Comparison of ENCODE assay signal across 9 cellular contexts in genomic region chr4:47915378-47915777, GRCh38. TPM values are rescaled to one million over a fixed set of nuclear protein-coding genes. Genes with fewer than 3 reads are reported as not detected.
DNase-seq lines count a peak whose midpoint lies in the region; ATAC-seq and TF ChIP-seq lines count a peak whose summit lies in the region.
"Had no signal": no experiment of that assay in that cellular context is flagged by ENCODE, and none has a peak within 500 bp of the region (broad histone marks: within the 10 kb centered on the region; RNA-seq: fewer than 3 reads in every experiment).

No MANE protein-coding gene starts in this region.

- H3K27ac ChIP-seq in duodenal mucosa (ENCODE audit: low read depth, low read length) (no peak overlapping the region), neutrophil (peak overlapping the region; percentile 81), upper lobe of left lung (no peak overlapping the region)

- peaks cover 20 to 22% of the 10 kb centered on the region in 2 donors for H3K4me1 ChIP-seq in duodenal mucosa (ENCODE audit: control insufficient read depth in 1 of 2, insufficient read depth in 2 of 2, low read length in 2 of 2)
- peaks cover 21 to 40% of the 10 kb centered on the region in 2 experiments for H3K4me1 ChIP-seq in neutrophil (ENCODE audit: control insufficient read depth in 1 of 2, insufficient read depth in 1 of 2, low read depth in 1 of 2, low read length in 1 of 2)
- peaks cover 9 to 26% (median 22%) of the 10 kb centered on the region in 4 donors for H3K4me1 ChIP-seq in upper lobe of left lung

- TF ChIP-seq CTCF in GM12864 (IDR thresholded peaks at IDR 0.05; ENCODE audit: low read depth, low read length, missing control alignments) (no peak), neutrophil (IDR thresholded peaks at IDR 0.05) (no peak), upper lobe of left lung (IDR thresholded peaks at IDR 0.05) (no peak)

- DNase-seq in GM12864 (ENCODE audit: low read depth) (no peak), NAMALWA (ENCODE audit: low spot score) (peak; percentile 15), H7 (no peak), NCI-H128 (lab: John Stamatoyannopoulos, UW; ENCODE audit: unreplicated experiment) (no peak), upper lobe of left lung (no peak)
- DNase-seq: GDM1, NCI-H524 treated with DMSO at 0.1 percent for 48 hours had no signal

- peak overlapping the region; percentile 99; the same call in 1 of the 2 replicates for H3K4me3 ChIP-seq in GM12864 (ENCODE audit: low read depth, low read length)
- peak overlapping the region; percentile 75 to 85 for H3K4me3 ChIP-seq in duodenal mucosa (ENCODE audit: low read depth in 1 of 2, low read length in 2 of 2)
- peak overlapping the region; percentile 84 to 94 for H3K4me3 ChIP-seq in neutrophil (ENCODE audit: low read depth in 1 of 2, low read length in 1 of 2)
- H3K4me3 ChIP-seq in H7 (ENCODE audit: insufficient read depth, low read depth, low read length): no peak overlapping the region
- no peak overlapping the region for H3K4me3 ChIP-seq in upper lobe of left lung

- no peak for ATAC-seq in upper lobe of left lung (ENCODE audit: low FRiP score in 2 of 2)

- no peak for TF ChIP-seq POLR2A in upper lobe of left lung (IDR thresholded peaks at IDR 0.05)

- H3K9ac ChIP-seq in duodenal mucosa (ENCODE audit: low read depth in 1 of 2, low read length in 2 of 2): peak overlapping the region in 1 of 2 donors; percentile 48

- no peak for TF ChIP-seq EP300 in upper lobe of left lung (IDR thresholded peaks at IDR 0.05)

- H3K27me3 ChIP-seq in duodenal mucosa (ENCODE audit: control insufficient read depth in 1 of 2, insufficient read depth in 2 of 2, low read length in 2 of 2) (no peaks in the 10 kb centered on the region), neutrophil (no peaks in the 10 kb centered on the region), H7 (ENCODE audit: control insufficient read depth, insufficient read depth, low read length) (no peaks in the 10 kb centered on the region), upper lobe of left lung (no peaks in the 10 kb centered on the region)

- H3K36me3 ChIP-seq in duodenal mucosa (ENCODE audit: control insufficient read depth in 1 of 2, insufficient read depth in 2 of 2, low read length in 2 of 2): peaks cover 2 to 4% of the 10 kb centered on the region in 2 donors
- H3K36me3 ChIP-seq in neutrophil: peaks cover 15% of the 10 kb centered on the region
- peaks cover 2% of the 10 kb centered on the region for H3K36me3 ChIP-seq in H7 (replicated peaks; ENCODE audit: control insufficient read depth, insufficient read depth, low read length)
- peaks cover 0 to 11% (median under 1%) of the 10 kb centered on the region in 4 donors for H3K36me3 ChIP-seq in upper lobe of left lung

- H3K9me3 ChIP-seq in duodenal mucosa (ENCODE audit: control insufficient read depth in 1 of 2, low read length in 2 of 2) (no peaks in the 10 kb centered on the region), neutrophil (no peaks in the 10 kb centered on the region), upper lobe of left lung (no peaks in the 10 kb centered on the region)

- 21 to 43% methylated on average over 3 of the region's 3 CpGs for WGBS in upper lobe of left lung, 2 donors

RNA-seq across cellular contexts. Expression of gene NFXL1, which starts 1.0 kb away (rescaled TPM):
- total RNA-seq in H7 (2014; rRNA removed; shearing (Covaris generic)): 10.7 and 19.5 TPM in 2 replicates
- total RNA-seq in upper lobe of left lung: 10 to 100 TPM in 4 of 6 donors, 1 to 10 TPM in 2; 5.0 to 23.4 (median 10.6) TPM

Comparison
In these comparisons a context has a peak if more than half of its experiments do, and no peak if none do; other contexts are left out.
1. H3K4me3 ChIP-seq: peak in GM12864 (single experiment), duodenal mucosa (2 of 2) and neutrophil (2 of 2); none in H7 (single experiment) and upper lobe of left lung (0 of 4).